8 cellular contexts compared by ENCODE assay signal in the genomic region with DNA sequence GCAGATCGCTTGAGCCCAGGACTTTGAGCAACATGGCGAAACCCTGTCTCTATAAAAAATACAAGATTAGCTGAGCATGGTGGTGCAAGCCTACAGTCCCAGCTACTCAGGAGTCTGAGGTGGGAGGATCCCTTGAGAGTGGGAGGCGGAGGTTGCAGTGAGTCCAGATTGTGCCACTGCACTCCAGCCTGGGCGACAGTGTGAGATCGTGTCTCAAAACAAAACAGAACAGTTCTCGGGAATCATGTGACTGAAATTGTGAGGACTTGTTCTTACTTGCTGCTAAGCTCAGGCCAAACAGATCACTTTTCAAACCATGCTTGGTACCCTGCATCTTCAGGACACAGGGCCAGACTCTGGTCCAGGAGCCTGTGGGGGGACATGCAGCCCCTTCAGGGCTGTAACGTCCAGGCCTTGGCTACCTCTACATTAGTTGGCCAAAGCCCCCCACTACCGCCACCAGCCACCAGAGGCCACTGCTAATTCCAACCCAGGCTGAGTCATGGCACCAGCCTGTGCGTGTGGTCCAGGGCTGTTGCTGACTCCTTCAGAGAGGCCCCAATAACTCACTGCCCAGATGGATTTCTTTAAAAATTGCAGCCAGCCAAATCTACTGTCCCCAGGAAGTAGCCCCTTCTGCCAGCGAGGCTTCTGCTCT. TPM values are rescaled to one million over a fixed set of nuclear protein-coding genes. Genes with fewer than 3 reads are reported as not detected.
DNase-seq lines count a peak whose midpoint lies in the region; ATAC-seq, FAIRE-seq and TF ChIP-seq lines count a peak whose summit lies in the region.

No MANE protein-coding gene starts in this region.

- no peaks in the 10 kb centered on the region for H3K36me3 Mint-ChIP-seq in type B pancreatic cell

- no peak overlapping the region for H3K4me3 Mint-ChIP-seq in type B pancreatic cell

- H3K4me1 ChIP-seq in RWPE2 (ENCODE audit: insufficient read depth, poor library complexity, severe bottlenecking): no peaks in the 10 kb centered on the region
- no peaks in the 10 kb centered on the region for H3K4me1 ChIP-seq in HepG2 (ENCODE audit: insufficient read depth, low read length)

- H3K9me3 Mint-ChIP-seq in type B pancreatic cell: peaks cover 4% of the 10 kb centered on the region

- CTCF ChIA-PET in BJ (lab: Yijun Ruan, JAX) (interaction anchor here (0.8 to 8.9 kb wide), 11 partner anchors 10 to 137 kb away, joined by 3 to 55 read pairs (median 5); no protein-coding TSS in a partner anchor), HEK293T (lab: Yijun Ruan, JAX) (interaction anchor here (0.7 kb wide), 1 partner anchor 96 kb away, joined by 3 read pairs; no protein-coding TSS in a partner anchor), HepG2 (lab: Yijun Ruan, JAX; ENCODE audit: low intra/inter-chr PET ratio, low total read pairs) (interaction anchor here (0.8 to 1.6 kb wide), 2 partner anchors 20 to 33 kb away, joined by 3 read pairs; no protein-coding TSS in a partner anchor)

- H3K27ac Mint-ChIP-seq in type B pancreatic cell: no peak overlapping the region

- BruUV-seq in HepG2 (replicated peaks; lab: Mats Ljungman, UMichigan): no TSS peak

- H4K20me1 ChIP-seq in HepG2 (ENCODE audit: insufficient read depth, low read length): no peaks in the 10 kb centered on the region

- TF ChIP-seq POLR2A in HepG2 (IDR thresholded peaks at IDR 0.05; ENCODE audit: insufficient read depth in 1 of 2, low read depth in 2 of 2, low read length in 2 of 2): no peak

- H3K4me2 ChIP-seq in HepG2 (ENCODE audit: low read depth, low read length): no peak overlapping the region

- TF ChIP-seq RAD21 in HepG2 (CRISPR knock-in tag; IDR thresholded peaks at IDR 0.05): no peak

- no peaks in the 10 kb centered on the region for H3K4me1 Mint-ChIP-seq in type B pancreatic cell (ENCODE audit: unreplicated experiment)

- H3K27ac ChIP-seq in RWPE2 (ENCODE audit: poor library complexity, severe bottlenecking) (no peak overlapping the region), brain microvascular endothelial cell (no peak overlapping the region), HepG2 (ENCODE audit: extremely low read length, insufficient read depth, low read length) (no peak overlapping the region)

- intact Hi-C loops in HepG2 (cut with micrococcal nuclease; ENCODE audit: unreplicated experiment): no loop called here

- no peak overlapping the region for H3K4me3 ChIP-seq in BJ (ENCODE audit: low read depth, low read length)
- no peak overlapping the region for H3K4me3 ChIP-seq in RWPE2 (ENCODE audit: severe bottlenecking)
- H3K4me3 ChIP-seq in brain microvascular endothelial cell (ENCODE audit: low read depth, low read length): no peak overlapping the region
- no peak overlapping the region for H3K4me3 ChIP-seq in HepG2 (replicated peaks in 1 of 3; ENCODE audit: insufficient read depth in 1 of 3, low read depth in 2 of 3, low read length in 3 of 3)

- in situ Hi-C loops in brain microvascular endothelial cell (cut with HindIII; ENCODE audit: low pct_ligation_motif_present, low sequenced_read_pairs) (no loop called here), HepG2 (cut with HindIII; ENCODE audit: extremely low pct_ligation_motif_present, low pct_unique_long_range_greater_than_20kb) (no loop called here)

- TF ChIP-seq CTCF in BJ (IDR thresholded peaks at IDR 0.05; ENCODE audit: insufficient read depth, low read depth, low read length) (peak; percentile 85), RWPE2 (IDR thresholded peaks at IDR 0.05; ENCODE audit: poor library complexity, severe bottlenecking) (peak; percentile 81), brain microvascular endothelial cell (IDR thresholded peaks at IDR 0.05; ENCODE audit: low read depth, low read length, missing control alignments) (peak; percentile 95), HepG2 (CRISPR knock-in tag; IDR thresholded peaks at IDR 0.05) (peak; percentile 62), type B pancreatic cell (conservative IDR thresholded peaks at IDR 0.05) (peak; percentile 72)

- H2AFZ ChIP-seq in HepG2 (ENCODE audit: low read length): no peak overlapping the region

- DNase-seq in BJ (ENCODE audit: low read depth): peak; percentile 11
- DNase-seq in HEK293T (ENCODE audit: extremely low spot score): peak; percentile 69
- DNase-seq in RWPE2 (ENCODE audit: low spot score): no peak
- peak; percentile 70 for DNase-seq in brain microvascular endothelial cell
- peak; percentile 24 for DNase-seq in HepG2 (ENCODE audit: low spot score)
- no peak for DNase-seq in type B pancreatic cell (ENCODE audit: extremely low spot score, unreplicated experiment)
- no peak for DNase-seq in NCI-H446 treated with DMSO at 0.1 percent for 48 hours (lab: John Stamatoyannopoulos, UW)

- H3K36me3 ChIP-seq in BJ (ENCODE audit: control insufficient read depth, insufficient read depth, low read length) (no peaks in the 10 kb centered on the region), RWPE2 (ENCODE audit: low read depth) (no peaks in the 10 kb centered on the region), brain microvascular endothelial cell (replicated peaks) (no peaks in the 10 kb centered on the region), HepG2 (replicated peaks in 1 of 2; ENCODE audit: control insufficient read depth in 1 of 2, insufficient read depth in 2 of 2, low read length in 2 of 2) (no peaks in the 10 kb centered on the region)

- peak; percentile 62 for FAIRE-seq in HepG2 (lab: Jason Lieb, UNC)

- H3K79me2 ChIP-seq in HepG2 (ENCODE audit: insufficient read depth, low read length): no peaks in the 10 kb centered on the region

- WGBS in HepG2 (ENCODE audit: low lambda C conversion rate): 55% methylated on average over 8 of the region's 10 CpGs

- H3K9ac ChIP-seq in HepG2 (ENCODE audit: insufficient read depth, low read depth, low read length): no peak overlapping the region

- ATAC-seq in RWPE2 (ENCODE audit: low read depth) (peak; percentile 95), HepG2 (peak; percentile 98), HG03521 (IDR thresholded peaks at IDR 0.05; ENCODE audit: unreplicated experiment) (no peak)

- H3K27me3 Mint-ChIP-seq in type B pancreatic cell: no peaks in the 10 kb centered on the region

- POLR2A ChIA-PET in BJ (lab: Charles Lee) (no interaction called here), HEK293T (lab: Yijun Ruan, JAX) (no interaction called here), HepG2 (lab: Yijun Ruan, JAX) (no interaction called here)

- TF ChIP-seq EP300 in HepG2 (IDR thresholded peaks at IDR 0.05; ENCODE audit: low read depth in 2 of 2, low read length in 2 of 2) (no peak), HepG2 (CRISPR knock-in tag; IDR thresholded peaks at IDR 0.05; ENCODE audit: borderline replicate concordance) (no peak)

- H3K9me3 ChIP-seq in RWPE2 (ENCODE audit: severe bottlenecking): no peaks in the 10 kb centered on the region
- H3K9me3 ChIP-seq in HepG2 (ENCODE audit: low read length): no peaks in the 10 kb centered on the region

- H3K27me3 ChIP-seq in BJ (ENCODE audit: control insufficient read depth, insufficient read depth, low read length) (peaks cover 2% of the 10 kb centered on the region), RWPE2 (ENCODE audit: insufficient read depth, poor library complexity, severe bottlenecking) (no peaks in the 10 kb centered on the region), brain microvascular endothelial cell (replicated peaks) (no peaks in the 10 kb centered on the region), HepG2 (ENCODE audit: control insufficient read depth in 1 of 2, insufficient read depth in 2 of 2, low read length in 2 of 2) (no peaks in the 10 kb centered on the region)

RNA-seq across cellular contexts. Expression of a gene that starts 33.4 kb away (rescaled TPM):
- not detected in 2 replicates for polyA plus RNA-seq in BJ (2011; rRNA removed)
- not detected in 2 replicates for polyA minus RNA-seq in BJ (2011; rRNA and poly(A)+ RNA removed)
- total RNA-seq in HepG2 (2016; rRNA removed; fragmentation: Illumina TruSeq; extraction: Trizol): not detected in 2 replicates
- total RNA-seq in HepG2 (2016; cell fraction: cytosol; rRNA removed; fragmentation: Illumina TruSeq; extraction: Trizol; ENCODE audit: low read depth): not detected in 2 replicates
- not detected in 2 replicates for total RNA-seq in HepG2 (2016; cell fraction: insoluble cytoplasmic fraction; rRNA removed; fragmentation: Illumina TruSeq; extraction: Trizol)
- not detected in 2 replicates for total RNA-seq in HepG2 (2016; cell fraction: membrane; rRNA removed; fragmentation: Illumina TruSeq; extraction: Trizol)
- not detected in 2 replicates for total RNA-seq in HepG2 (2016; cell fraction: nucleus; rRNA removed; fragmentation: Illumina TruSeq; extraction: Trizol)
- 0.04 and 0.10 TPM in 2 replicates for polyA plus RNA-seq in HepG2 (2011; rRNA removed)
- polyA plus RNA-seq in HepG2 (2011; cell fraction: cytosol; rRNA removed): 0.03 TPM in 1 of 2 replicates, not detected in the other
- 0.21 and 0.29 TPM in 2 replicates for polyA plus RNA-seq in HepG2 (2011; cell fraction: nucleus; rRNA removed)
- 0.12 TPM in 1 of 2 replicates, not detected in the other for polyA plus RNA-seq in HepG2 (2012)
- not detected in 2 replicates for polyA plus RNA-seq in HepG2 (2016; cell fraction: cytosol; fragmentation: Illumina TruSeq; extraction: Trizol; ENCODE audit: low read depth)
- polyA plus RNA-seq in HepG2 (2016; cell fraction: insoluble cytoplasmic fraction; fragmentation: Illumina TruSeq; extraction: Trizol; ENCODE audit: low read depth): not detected in 2 replicates
- polyA plus RNA-seq in HepG2 (2016; cell fraction: membrane; fragmentation: Illumina TruSeq; extraction: Trizol; ENCODE audit: low read depth): not detected in 2 replicates
- polyA plus RNA-seq in HepG2 (2016; cell fraction: nucleus; fragmentation: Illumina TruSeq; extraction: Trizol; ENCODE audit: insufficient read depth, low read depth): not detected in 2 replicates
- not detected in 2 replicates for polyA minus RNA-seq in HepG2 (2011; rRNA and poly(A)+ RNA removed; ENCODE audit: low replicate concordance)
- not detected in 2 replicates for polyA minus RNA-seq in HepG2 (2011; cell fraction: cytosol; rRNA and poly(A)+ RNA removed)
- polyA minus RNA-seq in HepG2 (2011; cell fraction: nucleus; rRNA and poly(A)+ RNA removed): not detected in 2 replicates
- 0.36 and 0.71 TPM in 2 replicates for total RNA-seq in type B pancreatic cell (ENCODE audit: low replicate concordance)

RNA-seq across cellular contexts. Expression of a gene that starts 33.7 kb away (rescaled TPM):
- polyA plus RNA-seq in BJ (2011; rRNA removed) (166 and 267 TPM in 2 replicates), HepG2 (2011; rRNA removed) (132 and 136 TPM in 2 replicates)
- polyA minus RNA-seq in BJ (2011; rRNA and poly(A)+ RNA removed): 55.2 and 63.8 TPM in 2 replicates
- total RNA-seq in HepG2 (2016; rRNA removed; fragmentation: Illumina TruSeq; extraction: Trizol) (108 and 164 TPM in 2 replicates), type B pancreatic cell (ENCODE audit: low replicate concordance) (165 and 409 TPM in 2 replicates)
- total RNA-seq in HepG2 (2016; cell fraction: cytosol; rRNA removed; fragmentation: Illumina TruSeq; extraction: Trizol; ENCODE audit: low read depth): 97.6 and 98.1 TPM in 2 replicates
- total RNA-seq in HepG2 (2016; cell fraction: insoluble cytoplasmic fraction; rRNA removed; fragmentation: Illumina TruSeq; extraction: Trizol): 110 and 171 TPM in 2 replicates
- total RNA-seq in HepG2 (2016; cell fraction: membrane; rRNA removed; fragmentation: Illumina TruSeq; extraction: Trizol): 151 and 156 TPM in 2 replicates
- total RNA-seq in HepG2 (2016; cell fraction: nucleus; rRNA removed; fragmentation: Illumina TruSeq; extraction: Trizol): 133 and 142 TPM in 2 replicates
- polyA plus RNA-seq in HepG2 (2011; cell fraction: cytosol; rRNA removed): 168 and 213 TPM in 2 replicates
- 111 and 132 TPM in 2 replicates for polyA plus RNA-seq in HepG2 (2011; cell fraction: nucleus; rRNA removed)
- polyA plus RNA-seq in HepG2 (2012): 184 and 188 TPM in 2 replicates
- 123 and 125 TPM in 2 replicates for polyA plus RNA-seq in HepG2 (2016; cell fraction: cytosol; fragmentation: Illumina TruSeq; extraction: Trizol; ENCODE audit: low read depth)
- 137 and 155 TPM in 2 replicates for polyA plus RNA-seq in HepG2 (2016; cell fraction: insoluble cytoplasmic fraction; fragmentation: Illumina TruSeq; extraction: Trizol; ENCODE audit: low read depth)
- polyA plus RNA-seq in HepG2 (2016; cell fraction: membrane; fragmentation: Illumina TruSeq; extraction: Trizol; ENCODE audit: low read depth): 181 and 189 TPM in 2 replicates
- 223 and 240 TPM in 2 replicates for polyA plus RNA-seq in HepG2 (2016; cell fraction: nucleus; fragmentation: Illumina TruSeq; extraction: Trizol; ENCODE audit: insufficient read depth, low read depth)
- 84.2 and 184 TPM in 2 replicates for polyA minus RNA-seq in HepG2 (2011; rRNA and poly(A)+ RNA removed; ENCODE audit: low replicate concordance)
- polyA minus RNA-seq in HepG2 (2011; cell fraction: cytosol; rRNA and poly(A)+ RNA removed): 82.0 and 93.2 TPM in 2 replicates
- polyA minus RNA-seq in HepG2 (2011; cell fraction: nucleus; rRNA and poly(A)+ RNA removed): 30.8 and 32.4 TPM in 2 replicates

RNA-seq across cellular contexts. Expression of a gene that starts 34.1 kb away (rescaled TPM):
- polyA plus RNA-seq in BJ (2011; rRNA removed) (13.0 and 25.6 TPM in 2 replicates), HepG2 (2011; rRNA removed) (24.8 and 32.1 TPM in 2 replicates)
- 1.4 and 1.7 TPM in 2 replicates for polyA minus RNA-seq in BJ (2011; rRNA and poly(A)+ RNA removed)
- total RNA-seq in HepG2 (2016; rRNA removed; fragmentation: Illumina TruSeq; extraction: Trizol) (43.4 and 53.0 TPM in 2 replicates), type B pancreatic cell (ENCODE audit: low replicate concordance) (32.0 and 33.4 TPM in 2 replicates)
- 17.5 and 18.2 TPM in 2 replicates for total RNA-seq in HepG2 (2016; cell fraction: cytosol; rRNA removed; fragmentation: Illumina TruSeq; extraction: Trizol; ENCODE audit: low read depth)
- total RNA-seq in HepG2 (2016; cell fraction: insoluble cytoplasmic fraction; rRNA removed; fragmentation: Illumina TruSeq; extraction: Trizol): 42.9 and 57.5 TPM in 2 replicates
- 23.3 and 26.7 TPM in 2 replicates for total RNA-seq in HepG2 (2016; cell fraction: membrane; rRNA removed; fragmentation: Illumina TruSeq; extraction: Trizol)
- total RNA-seq in HepG2 (2016; cell fraction: nucleus; rRNA removed; fragmentation: Illumina TruSeq; extraction: Trizol): 21.1 and 23.4 TPM in 2 replicates
- polyA plus RNA-seq in HepG2 (2011; cell fraction: cytosol; rRNA removed): 24.5 and 27.0 TPM in 2 replicates
- polyA plus RNA-seq in HepG2 (2011; cell fraction: nucleus; rRNA removed): 11.3 and 11.4 TPM in 2 replicates
- polyA plus RNA-seq in HepG2 (2012): 18.4 and 18.8 TPM in 2 replicates
- polyA plus RNA-seq in HepG2 (2016; cell fraction: cytosol; fragmentation: Illumina TruSeq; extraction: Trizol; ENCODE audit: low read depth): 16.6 and 20.0 TPM in 2 replicates
- polyA plus RNA-seq in HepG2 (2016; cell fraction: insoluble cytoplasmic fraction; fragmentation: Illumina TruSeq; extraction: Trizol; ENCODE audit: low read depth): 55.8 and 67.9 TPM in 2 replicates
- 20.6 and 24.2 TPM in 2 replicates for polyA plus RNA-seq in HepG2 (2016; cell fraction: membrane; fragmentation: Illumina TruSeq; extraction: Trizol; ENCODE audit: low read depth)
- 34.4 and 35.5 TPM in 2 replicates for polyA plus RNA-seq in HepG2 (2016; cell fraction: nucleus; fragmentation: Illumina TruSeq; extraction: Trizol; ENCODE audit: insufficient read depth, low read depth)
- polyA minus RNA-seq in HepG2 (2011; rRNA and poly(A)+ RNA removed; ENCODE audit: low replicate concordance): 3.1 and 4.4 TPM in 2 replicates
- 5.8 and 7.5 TPM in 2 replicates for polyA minus RNA-seq in HepG2 (2011; cell fraction: cytosol; rRNA and poly(A)+ RNA removed)
- 6.5 and 6.6 TPM in 2 replicates for polyA minus RNA-seq in HepG2 (2011; cell fraction: nucleus; rRNA and poly(A)+ RNA removed)

Comparison
In these comparisons a context has a peak if more than half of its experiments do, and no peak if none do; other contexts are left out.
1. DNase-seq: peak in BJ (single experiment), HEK293T (single experiment), brain microvascular endothelial cell (single experiment) and HepG2 (single experiment); none in RWPE2 (single experiment), type B pancreatic cell (single experiment) and NCI-H446 treated with DMSO at 0.1 percent for 48 hours (single experiment).
2. Peak in every context shown above with its lines, with median percentiles within 50 percentile points of each other: CTCF ChIP-seq.